In the genomic region with DNA sequence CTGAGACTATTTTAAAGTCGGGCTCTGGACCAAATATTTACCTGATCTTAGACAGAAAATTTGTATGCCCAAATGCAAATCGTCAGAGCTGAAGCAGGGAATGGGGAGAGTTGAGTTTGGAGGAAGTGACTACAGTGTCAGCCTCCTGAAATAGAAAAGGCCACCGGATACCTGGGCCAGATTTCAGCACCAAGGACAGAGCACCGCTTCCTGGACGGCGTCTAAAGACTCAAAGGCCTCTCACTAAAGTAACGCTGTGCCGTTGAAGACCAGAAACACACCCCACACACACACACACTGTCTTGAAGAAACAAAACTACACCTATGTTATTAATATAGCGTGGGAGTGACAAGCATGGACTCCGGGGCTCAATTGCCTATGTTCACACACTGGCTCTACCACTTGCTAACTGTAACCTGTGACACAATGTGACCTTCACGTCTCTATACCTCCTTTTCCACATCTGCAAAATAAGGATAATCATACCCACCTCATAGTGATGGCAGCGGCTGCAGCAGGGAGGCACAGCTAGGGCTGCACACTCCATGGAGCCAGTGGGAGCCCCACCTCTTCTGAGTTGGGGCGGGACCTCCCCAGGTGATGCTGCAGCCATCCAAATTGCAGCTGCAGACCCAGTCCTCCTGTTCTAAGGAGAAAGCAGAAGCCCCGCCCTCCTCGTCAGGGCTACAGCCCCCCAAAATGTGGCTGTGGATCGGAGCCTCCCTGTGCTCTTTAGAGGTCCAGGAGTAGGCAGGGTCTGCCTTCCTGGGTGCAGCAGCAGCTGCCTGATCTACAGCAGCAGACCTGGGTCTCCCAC, we compare ENCODE assay signal across 9 cellular contexts. TPM values are rescaled to one million over a fixed set of nuclear protein-coding genes. Genes with fewer than 3 reads are reported as not detected.
A peak's percentile ranks its signal among the peaks of the same experiment; 100 is the strongest.
DNase-seq lines count a peak whose midpoint lies in the region; ATAC-seq and TF ChIP-seq lines count a peak whose summit lies in the region.
"Had no signal": no experiment of that assay in that cellular context is flagged by ENCODE, and none has a peak within 500 bp of the region (broad histone marks: within the 10 kb centered on the region; RNA-seq: fewer than 3 reads in every experiment).

No MANE protein-coding gene starts in this region.

- DNase-seq in HFFc6 (peak; percentile 13), T-helper 2 cell (peak in 4 of 5 experiments; percentile 5 to 68 (median 26)), astrocyte of the spinal cord (ENCODE audit: low read depth, low spot score) (peak; percentile 51), right lobe of liver (peak in 2 of 3 donors; percentile 48 to 58)
- DNase-seq in stimulated activated CD8-positive, alpha-beta memory T cell treated with anti-CD3 and anti-CD28 coated beads, Interleukin-7, amount 100 ng/mL, for 1 hour (ENCODE audit: low read depth in 2 of 2) = peak; percentile 26 to 43

- no peaks in the 10 kb centered on the region for H3K4me1 ChIP-seq in right lobe of liver

- peak; percentile 41 to 75 (median 60) for ATAC-seq in right lobe of liver
- ATAC-seq in GM18868 (IDR thresholded peaks at IDR 0.05; ENCODE audit: unreplicated experiment) = no peak
- no peak for ATAC-seq in HG03442 (IDR thresholded peaks at IDR 0.05; ENCODE audit: unreplicated experiment)

- TF ChIP-seq POLR2A in right lobe of liver (IDR thresholded peaks at IDR 0.05) = no peak

- intact Hi-C loops in right lobe of liver (cut with DNase I) = no loop called here

- no peaks in the 10 kb centered on the region for H3K36me3 ChIP-seq in right lobe of liver

- no peak overlapping the region for H3K4me3 ChIP-seq in astrocyte of the spinal cord (ENCODE audit: low read depth, low read length)
- H3K4me3 ChIP-seq in right lobe of liver = no peak overlapping the region

- no peaks in the 10 kb centered on the region for H3K27me3 ChIP-seq in right lobe of liver

- in situ Hi-C loops in astrocyte of the spinal cord (cut with HindIII; ENCODE audit: low sequenced_read_pairs) = no loop called here

- no peaks in the 10 kb centered on the region for H3K9me3 Mint-ChIP-seq in HFFc6
- H3K9me3 Mint-ChIP-seq: stimulated activated naive CD8-positive, alpha-beta T cell treated with anti-CD3 and anti-CD28 coated beads, Interleukin-15, Interleukin-2, amounts not matched to agents 100 ng/mL and 50 ng/mL, for 24 hours; T-helper 1 cell treated with Interleukin-12 subunit alpha and Interleukin-12 subunit beta and Interleukin-4 antibody, amounts not matched to agents 30 μg/mL and 1 μg/mL, for 36 hours had no signal

- no peak for TF ChIP-seq CTCF in HFFc6 (IDR thresholded peaks at IDR 0.05)
- no peak for TF ChIP-seq CTCF in astrocyte of the spinal cord (IDR thresholded peaks at IDR 0.05; ENCODE audit: low read depth, low read length)
- no peak for TF ChIP-seq CTCF in right lobe of liver (IDR thresholded peaks at IDR 0.05)

- no peak overlapping the region for H3K4me3 Mint-ChIP-seq in HFFc6
- H3K4me3 Mint-ChIP-seq: stimulated activated naive CD8-positive, alpha-beta T cell treated with anti-CD3 and anti-CD28 coated beads, Interleukin-15, Interleukin-2, amounts not matched to agents 100 ng/mL and 50 ng/mL, for 24 hours; T-helper 1 cell treated with Interleukin-12 subunit alpha and Interleukin-12 subunit beta and Interleukin-4 antibody, amounts not matched to agents 30 μg/mL and 1 μg/mL, for 36 hours had no signal

- H3K27ac ChIP-seq in right lobe of liver = no peak overlapping the region

- H3K36me3 Mint-ChIP-seq in HFFc6 (ENCODE audit: low read depth) = no peaks in the 10 kb centered on the region

- H3K4me1 Mint-ChIP-seq in HFFc6 (ENCODE audit: low read depth) = no peaks in the 10 kb centered on the region

- peaks cover 23% of the 10 kb centered on the region for H3K27me3 Mint-ChIP-seq in HFFc6 (ENCODE audit: insufficient read depth)

- H3K27ac Mint-ChIP-seq in HFFc6 = no peak overlapping the region
- H3K27ac Mint-ChIP-seq: stimulated activated naive CD8-positive, alpha-beta T cell treated with anti-CD3 and anti-CD28 coated beads, Interleukin-15, Interleukin-2, amounts not matched to agents 100 ng/mL and 50 ng/mL, for 24 hours; T-helper 1 cell treated with Interleukin-12 subunit alpha and Interleukin-12 subunit beta and Interleukin-4 antibody, amounts not matched to agents 30 μg/mL and 1 μg/mL, for 36 hours had no signal

- 6% methylated on average over 13 of the region's 16 CpGs for WGBS in right lobe of liver (ENCODE audit: insufficient coverage, low coverage, low lambda C conversion rate, missing lambda C conversion rate)

- H3K9me3 ChIP-seq in right lobe of liver = no peaks in the 10 kb centered on the region

RNA-seq across cellular contexts. Expression of a gene that starts 35.6 kb away (rescaled TPM):
- not detected for total RNA-seq in HFFc6 (2021; fragmentation: NEBNext Ultra II Directional; extraction: Animal tissue kit (Norgen Biotek cat#: 25700))
- not detected for total RNA-seq in right lobe of liver

RNA-seq across cellular contexts. Expression of a gene that starts 38.3 kb away (rescaled TPM):
- total RNA-seq in HFFc6 (2021; fragmentation: NEBNext Ultra II Directional; extraction: Animal tissue kit (Norgen Biotek cat#: 25700)) = not detected
- total RNA-seq in right lobe of liver = not detected

RNA-seq across cellular contexts. Expression of a gene that starts 54.3 kb away (rescaled TPM):
- total RNA-seq in HFFc6 (2021; fragmentation: NEBNext Ultra II Directional; extraction: Animal tissue kit (Norgen Biotek cat#: 25700)) = not detected
- not detected for total RNA-seq in right lobe of liver

Comparison
In these comparisons a context has a peak if more than half of its experiments do, and no peak if none do; other contexts are left out.
1. ATAC-seq: peak in right lobe of liver (4 of 4); none in GM18868 (single experiment) and HG03442 (single experiment).
2. Peak in every context shown above with its lines, with median percentiles within 50 percentile points of each other: DNase-seq.